ENCODE assay signal across 31 cellular contexts in the genomic region with DNA sequence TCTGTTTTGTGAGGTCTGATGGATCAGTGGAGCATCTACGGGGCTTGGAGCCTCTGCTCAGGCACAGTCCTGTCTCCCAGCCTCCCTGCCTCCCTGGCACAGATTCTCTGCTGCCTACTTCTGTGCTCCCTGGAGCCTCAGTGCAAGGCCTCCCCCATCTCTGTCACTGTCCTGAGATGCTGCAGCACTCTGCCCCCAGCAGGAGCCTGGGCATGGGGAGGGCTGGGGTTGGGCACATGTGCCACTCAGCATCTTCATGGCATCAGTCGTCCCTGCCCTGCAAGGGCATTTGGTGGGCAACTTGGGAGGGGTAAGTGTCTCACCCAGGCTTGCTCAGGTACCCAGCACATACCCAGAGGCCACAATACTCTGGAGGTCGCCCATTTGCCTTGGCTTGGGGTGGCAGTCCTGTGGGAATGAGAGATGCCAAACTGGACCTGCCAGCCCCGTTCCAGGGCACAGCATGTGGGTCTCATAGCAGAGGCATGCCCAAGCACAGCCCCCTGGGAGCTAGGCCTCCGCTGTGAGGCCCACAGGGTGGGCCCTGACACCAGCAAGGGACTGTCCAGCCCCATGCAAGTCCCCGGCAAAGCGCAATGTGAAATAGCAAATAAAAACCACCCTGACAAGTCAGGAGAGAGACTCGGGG. TPM values are rescaled to one million over a fixed set of nuclear protein-coding genes. Genes with fewer than 3 reads are reported as not detected.
"Had no signal": no experiment of that assay in that cellular context is flagged by ENCODE, and none has a peak within 500 bp of the region (broad histone marks: within the 10 kb centered on the region; RNA-seq: fewer than 3 reads in every experiment).

No MANE protein-coding gene starts in this region.

- H3K9me3 Mint-ChIP-seq: activated naive CD4-positive, alpha-beta T cell treated with anti-CD3 and anti-CD28 coated beads, Interleukin-2, amount 50 U/mL, for 72 hours; activated naive CD8-positive, alpha-beta T cell treated with anti-CD3 and anti-CD28 coated beads, Interleukin-2, amount 50 U/mL, for 24 hours; activated T-cell treated with anti-CD3 and anti-CD28 coated beads, Interleukin-2, amount 50 U/mL, for 24 hours; activated T-helper 1 cell treated with anti-CD3 and anti-CD28 coated beads, Interleukin-12 subunit alpha, Interleukin-12 subunit beta, Interleukin-2, Interleukin-4 antibody, amounts not matched to agents 30 ng/mL and 10 ng/mL and 1 ng/mL, durations not matched to agents 14 hours and 24 hours and 36 hours had no signal

- H3K27ac ChIP-seq: ascending aorta, SJSA1 had no signal

- H3K4me3 Mint-ChIP-seq: activated CD8-positive, alpha-beta memory T cell treated with anti-CD3 and anti-CD28 coated beads, Interleukin-2, amount 10 ng/mL, durations not matched to agents 7 days and 5 days; activated naive CD8-positive, alpha-beta T cell treated with anti-CD3 and anti-CD28 coated beads, Interleukin-2, amount 50 U/mL, for 24 hours; activated T-cell treated with anti-CD3 and anti-CD28 coated beads, Interleukin-2, amount 50 U/mL, for 24 hours; activated T-helper 1 cell treated with anti-CD3 and anti-CD28 coated beads, Interleukin-12 subunit alpha, Interleukin-12 subunit beta, Interleukin-2, Interleukin-4 antibody, amounts not matched to agents 30 ng/mL and 10 ng/mL and 1 ng/mL, durations not matched to agents 14 hours and 24 hours and 36 hours had no signal

- H3K36me3 ChIP-seq: ascending aorta, SJSA1 had no signal

- H3K36me3 Mint-ChIP-seq: activated CD8-positive, alpha-beta memory T cell treated with anti-CD3 and anti-CD28 coated beads, Interleukin-2, amount 10 ng/mL, durations not matched to agents 7 days and 5 days; activated naive CD4-positive, alpha-beta T cell treated with anti-CD3 and anti-CD28 coated beads, Interleukin-2, amount 50 U/mL, for 72 hours had no signal

- H3K9me3 ChIP-seq: ascending aorta, body of pancreas, SJSA1 had no signal

- ATAC-seq: activated CD8-positive, alpha-beta memory T cell treated with anti-CD3 and anti-CD28 coated beads, Interleukin-2, amount 10 ng/mL, durations not matched to agents 7 days and 5 days; activated naive CD4-positive, alpha-beta T cell treated with anti-CD3 and anti-CD28 coated beads, Interleukin-2, amount 50 U/mL, for 72 hours; activated naive CD8-positive, alpha-beta T cell treated with anti-CD3 and anti-CD28 coated beads, Interleukin-2, amount 50 U/mL, for 24 hours; body of pancreas; SK-N-SH treated with all-trans-retinoic acid at 6 μM for 48 hours had no signal

- H3K27ac Mint-ChIP-seq: activated CD8-positive, alpha-beta memory T cell treated with anti-CD3 and anti-CD28 coated beads, Interleukin-2, amount 10 ng/mL, durations not matched to agents 7 days and 5 days; activated naive CD8-positive, alpha-beta T cell treated with anti-CD3 and anti-CD28 coated beads, Interleukin-2, amount 50 U/mL, for 24 hours; activated T-cell treated with anti-CD3 and anti-CD28 coated beads, Interleukin-2, amount 50 U/mL, for 24 hours; activated T-helper 1 cell treated with anti-CD3 and anti-CD28 coated beads, Interleukin-12 subunit alpha, Interleukin-12 subunit beta, Interleukin-2, Interleukin-4 antibody, amounts not matched to agents 30 ng/mL and 10 ng/mL and 1 ng/mL, durations not matched to agents 14 hours and 24 hours and 36 hours had no signal

- H3K4me3 ChIP-seq: ascending aorta, body of pancreas, SJSA1 had no signal

- H3K27me3 ChIP-seq: ascending aorta, body of pancreas, SJSA1 had no signal

- DNase-seq: activated CD4-positive, alpha-beta T cell treated with anti-CD3 and anti-CD28 coated beads for 48 hours; activated CD4-positive, alpha-beta T cell treated with anti-CD3 and anti-CD28 coated beads, Interleukin-2, amount 50 U/mL, for 4 hours; activated CD4-positive, CD25-positive, alpha-beta regulatory T cell treated with anti-CD3 and anti-CD28 coated beads, Interleukin-2, amount 50 U/mL, for 72 hours; activated CD8-positive, alpha-beta memory T cell treated with anti-CD3 and anti-CD28 coated beads, Interleukin-2, amount 10 ng/mL, durations not matched to agents 7 days and 5 days; activated effector memory CD4-positive, alpha-beta T cell treated with Interleukin-2 at 50 U/mL for 16 hours; activated naive CD4-positive, alpha-beta T cell; activated naive CD8-positive, alpha-beta T cell treated with anti-CD3 and anti-CD28 coated beads, Interleukin-2, amount 50 U/mL, for 24 hours; activated T-cell treated with anti-CD3 and anti-CD28 coated beads, Interleukin-2, amount 50 U/mL, for 24 hours; amniotic stem cell; central memory CD4-positive, alpha-beta T cell; Kasumi-1; KBM-7; NCI-H1105 treated with DMSO at 0.1 percent for 48 hours; NCI-H1436 treated with DMSO at 0.1 percent for 48 hours; NCI-H187; NCI-H2171 treated with DMSO at 0.1 percent for 48 hours; NCI-H345; NCI-H510A; NCI-H526 treated with DMSO at 0.1 percent for 48 hours; NCI-H82; SHP77; SW 1271 had no signal

- H3K4me1 ChIP-seq: ascending aorta had no signal

RNA-seq across cellular contexts. Expression of a gene that starts 28.7 kb away (rescaled TPM):
- total RNA-seq: activated CD8-positive, alpha-beta memory T cell treated with anti-CD3 and anti-CD28 coated beads, Interleukin-2, amount 10 ng/mL, durations not matched to agents 7 days and 5 days; activated naive CD4-positive, alpha-beta T cell treated with anti-CD3 and anti-CD28 coated beads, Interleukin-2, amount 50 U/mL, for 72 hours; activated T-helper 1 cell treated with anti-CD3 and anti-CD28 coated beads, Interleukin-12 subunit alpha, Interleukin-12 subunit beta, Interleukin-2, Interleukin-4 antibody, amounts not matched to agents 30 ng/mL and 10 ng/mL and 1 ng/mL, durations not matched to agents 14 hours and 24 hours and 36 hours; ascending aorta; body of pancreas; OCI-LY7; T-helper 1 cell treated with Interleukin-12 subunit alpha and Interleukin-12 subunit beta and Interleukin-4 antibody, amounts not matched to agents 30 ng/mL and 1 ng/mL, for 36 hours had no signal

RNA-seq across cellular contexts. Expression of a gene that starts 30.4 kb away (rescaled TPM):
- total RNA-seq: activated T-helper 1 cell treated with anti-CD3 and anti-CD28 coated beads, Interleukin-12 subunit alpha, Interleukin-12 subunit beta, Interleukin-2, Interleukin-4 antibody, amounts not matched to agents 30 ng/mL and 10 ng/mL and 1 ng/mL, durations not matched to agents 14 hours and 24 hours and 36 hours; ascending aorta; body of pancreas; bronchial epithelial cell; SJSA1 had no signal
